ENCODE assay signal across 16 cellular contexts in genomic region chr3:12829404-12829803, GRCh38. TPM values are rescaled to one million over a fixed set of nuclear protein-coding genes. Genes with fewer than 3 reads are reported as not detected.
A peak's percentile ranks its signal among the peaks of the same experiment; 100 is the strongest.
DNase-seq lines count a peak whose midpoint lies in the region; ATAC-seq and TF ChIP-seq lines count a peak whose summit lies in the region.
"Had no signal": no experiment of that assay in that cellular context is flagged by ENCODE, and none has a peak within 500 bp of the region (broad histone marks: within the 10 kb centered on the region; RNA-seq: fewer than 3 reads in every experiment).

No MANE protein-coding gene starts in this region.

- no peaks in the 10 kb centered on the region for H3K4me1 ChIP-seq in colonic mucosa
- H3K4me1 ChIP-seq: HAP-1 had no signal

- CTCF ChIA-PET in RWPE1 (lab: Yijun Ruan, JAX), result interaction anchor here (0.7 to 1.3 kb wide), 2 partner anchors 12 to 83 kb away, joined by 3 to 5 read pairs; partner anchors contain the start of gene RPL32

- TF ChIP-seq CTCF in HFFc6 (IDR thresholded peaks at IDR 0.05) (no peak), RWPE1 (conservative IDR thresholded peaks at IDR 0.05; ENCODE audit: low read depth) (no peak), epithelial cell of esophagus (IDR thresholded peaks at IDR 0.05; ENCODE audit: insufficient read depth, low read depth, low read length, missing control alignments) (no peak), GM13977 (IDR thresholded peaks at IDR 0.05; ENCODE audit: extremely low read depth, insufficient read depth, missing control alignments) (no peak), colonic mucosa (IDR thresholded peaks at IDR 0.05) (no peak)

- POLR2A ChIA-PET in RWPE1 (lab: Yijun Ruan, JAX; ENCODE audit: low non-redundant PET), result no interaction called here

- DNase-seq in HFFc6 (no peak), RWPE1 (ENCODE audit: low spot score) (no peak), epithelial cell of esophagus (ENCODE audit: low read depth) (peak; percentile 36), GM13977 (ENCODE audit: low spot score) (no peak), colonic mucosa (no peak)
- DNase-seq: CD4-positive, alpha-beta memory T cell; DMS79 treated with DMSO at 0.1 percent for 48 hours; GF-D8; GM23248 had no signal

- in situ Hi-C loops in GM13977 (cut with MboI; ENCODE audit: low pct_unique_long_range_greater_than_20kb, low sequenced_read_pairs, unreplicated experiment), result no loop called here

- H3K9ac ChIP-seq in colonic mucosa (ENCODE audit: low read depth in 2 of 2, low read length in 2 of 2), result no peak overlapping the region
- H3K9ac ChIP-seq: BLaER1, GM23248 had no signal

- H3K27ac ChIP-seq in RWPE1, result peak overlapping the region; percentile 76
- H3K27ac ChIP-seq in colonic mucosa, result no peak overlapping the region
- H3K27ac ChIP-seq: BLaER1, GM23248, HL-60 had no signal

- H3K36me3 Mint-ChIP-seq in HFFc6 (ENCODE audit: low read depth), result peaks cover 22% of the 10 kb centered on the region

- H3K4me3 ChIP-seq in epithelial cell of esophagus (ENCODE audit: low read length) (no peak overlapping the region), colonic mucosa (no peak overlapping the region)
- H3K4me3 ChIP-seq: BLaER1, GM23248, HAP-1, K562 had no signal

- peaks cover 12% of the 10 kb centered on the region for H3K36me3 ChIP-seq in colonic mucosa

- peak overlapping the region; percentile 49; the same call in 1 of the 2 replicates for H3K27ac Mint-ChIP-seq in HFFc6

- no peak overlapping the region for H3K4me3 Mint-ChIP-seq in HFFc6
- H3K4me3 Mint-ChIP-seq: CD14-positive monocyte; CD4-positive, alpha-beta memory T cell had no signal

- ATAC-seq in GM19452 (IDR thresholded peaks at IDR 0.05; ENCODE audit: unreplicated experiment) (no peak), GM21381 (IDR thresholded peaks at IDR 0.05; ENCODE audit: unreplicated experiment) (no peak)
- ATAC-seq: K562 had no signal

- H3K9me3 ChIP-seq in colonic mucosa, result no peaks in the 10 kb centered on the region
- H3K9me3 ChIP-seq: BLaER1, HAP-1 had no signal

- intact Hi-C loops in colonic mucosa (cut with DNase I), result no loop called here

- H3K9me3 Mint-ChIP-seq in HFFc6, result no peaks in the 10 kb centered on the region
- H3K9me3 Mint-ChIP-seq: CD4-positive, alpha-beta memory T cell had no signal

- no peaks in the 10 kb centered on the region for H3K27me3 ChIP-seq in colonic mucosa
- H3K27me3 ChIP-seq: BLaER1 had no signal

- H3K27me3 Mint-ChIP-seq in HFFc6 (ENCODE audit: insufficient read depth), result peaks cover 14% of the 10 kb centered on the region
- H3K27me3 Mint-ChIP-seq: CD4-positive, alpha-beta memory T cell had no signal

- peaks cover 11% of the 10 kb centered on the region; the same call in 1 of the 2 replicates for H3K4me1 Mint-ChIP-seq in HFFc6 (ENCODE audit: low read depth)
- H3K4me1 Mint-ChIP-seq: CD14-positive monocyte had no signal

RNA-seq across cellular contexts. Expression of gene RPL32, which starts 12.0 kb away (rescaled TPM):
- 1,000 to 10,000 TPM; 1,490 to 1,730 (median 1,677) TPM for total RNA-seq in HFFc6 (2021; fragmentation: NEBNext Ultra II Directional; extraction: Animal tissue kit (Norgen Biotek cat#: 25700))
- 1,000 to 10,000 TPM; 1,239 to 1,262 TPM for total RNA-seq in colonic mucosa

RNA-seq across cellular contexts. Expression of gene CAND2, which starts 32.9 kb away (rescaled TPM):
- 10 to 100 TPM in 1 of 6 experiments, 1 to 10 TPM in 5; 4.5 to 10.5 (median 8.3) TPM for total RNA-seq in HFFc6 (2021; fragmentation: NEBNext Ultra II Directional; extraction: Animal tissue kit (Norgen Biotek cat#: 25700))
- 1 to 10 TPM in 1 of 2 donors, under 1 TPM in 1; 0.72 to 2.2 TPM for total RNA-seq in colonic mucosa
